In the genomic region with DNA sequence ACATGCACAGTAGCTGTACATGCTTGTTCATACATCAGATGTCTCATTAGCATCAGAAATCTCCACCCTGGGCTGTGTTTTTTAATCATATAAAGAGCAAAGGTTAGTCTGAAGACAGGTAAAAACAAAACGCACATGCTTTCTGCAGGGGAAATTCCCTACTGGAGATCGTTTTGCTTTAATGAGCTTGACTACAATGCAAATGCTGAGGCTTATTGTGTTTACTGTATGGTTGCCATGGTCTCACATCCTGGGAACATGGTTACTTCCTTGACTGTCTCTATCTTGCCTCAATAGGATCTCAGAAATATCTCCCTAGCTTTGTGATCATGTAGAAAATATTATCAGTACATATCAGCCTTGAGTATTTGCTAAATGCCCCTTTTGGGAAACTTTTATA, we compare ENCODE assay signal across 26 cellular contexts.
DNase-seq lines count a peak whose midpoint lies in the region; ATAC-seq, FAIRE-seq and TF ChIP-seq lines count a peak whose summit lies in the region.
"Had no signal": no experiment of that assay in that cellular context is flagged by ENCODE, and none has a peak within 500 bp of the region (broad histone marks: within the 10 kb centered on the region; RNA-seq: fewer than 3 reads in every experiment).

No MANE protein-coding gene starts in this region.

- TF ChIP-seq EP300 in HepG2 (IDR thresholded peaks at IDR 0.05; ENCODE audit: low read depth in 2 of 2, low read length in 2 of 2) (no peak), HepG2 (CRISPR knock-in tag; IDR thresholded peaks at IDR 0.05; ENCODE audit: borderline replicate concordance) (no peak), ovary (IDR thresholded peaks at IDR 0.05) (no peak)

- intact Hi-C loops in HepG2 (cut with micrococcal nuclease; ENCODE audit: unreplicated experiment) (no loop called here), ovary (cut with DNase I) (no loop called here)

- no peaks in the 10 kb centered on the region for H3K9me2 ChIP-seq in GM23338 (ENCODE audit: insufficient read depth)

- in situ Hi-C loops in HepG2 (cut with HindIII; ENCODE audit: extremely low pct_ligation_motif_present, low pct_unique_long_range_greater_than_20kb): no loop called here

- H3K4me2 ChIP-seq in GM23338 (0 out of 2 replicates have a peak overlapping the region, but pooled peaks have one; percentile 8), HepG2 (ENCODE audit: low read depth, low read length) (no peak overlapping the region)

- H2AFZ ChIP-seq in GM23338 (no peak overlapping the region), HepG2 (ENCODE audit: low read length) (no peak overlapping the region)

- H3K9me3 Mint-ChIP-seq in GM23338: peaks cover 7% of the 10 kb centered on the region
- peaks cover 13% of the 10 kb centered on the region for H3K9me3 Mint-ChIP-seq in WTC11
- H3K9me3 Mint-ChIP-seq: CD4-positive, alpha-beta T cell; T-helper 2 cell treated with Interferon-gamma antibody and Interleukin-4, amounts not matched to agents 5 μg/mL and 100 μg/mL, for 36 hours; type B pancreatic cell had no signal

- H3F3A ChIP-seq in GM23338 (replicated peaks; ENCODE audit: low read depth): no peaks in the 10 kb centered on the region

- no peaks in the 10 kb centered on the region for H4K20me1 ChIP-seq in GM23338 (replicated peaks; ENCODE audit: insufficient read depth)
- H4K20me1 ChIP-seq in HepG2 (ENCODE audit: insufficient read depth, low read length): no peaks in the 10 kb centered on the region

- H3K36me3 ChIP-seq in GM23338 (ENCODE audit: insufficient read depth): no peaks in the 10 kb centered on the region
- no peaks in the 10 kb centered on the region for H3K36me3 ChIP-seq in HepG2 (replicated peaks in 1 of 2; ENCODE audit: control insufficient read depth in 1 of 2, insufficient read depth in 2 of 2, low read length in 2 of 2)
- H3K36me3 ChIP-seq in ovary: no peaks in the 10 kb centered on the region
- H3K36me3 ChIP-seq: esophagus squamous epithelium, pancreas, right lobe of liver, WERI-Rb-1 had no signal

- TF ChIP-seq RAD21 in HepG2 (CRISPR knock-in tag; IDR thresholded peaks at IDR 0.05): no peak

- CTCF ChIA-PET in WTC11 (lab: Charles Lee) (no interaction called here), HepG2 (lab: Yijun Ruan, JAX; ENCODE audit: low intra/inter-chr PET ratio, low total read pairs) (no interaction called here)

- no peak for TF ChIP-seq CTCF in GM23338 (conservative IDR thresholded peaks at IDR 0.05; ENCODE audit: low read depth in 2 of 2)
- no peak for TF ChIP-seq CTCF in WTC11 (IDR thresholded peaks at IDR 0.05)
- no peak for TF ChIP-seq CTCF in HepG2 (CRISPR knock-in tag; IDR thresholded peaks at IDR 0.05)
- no peak for TF ChIP-seq CTCF in ovary (IDR thresholded peaks at IDR 0.05)

- ATAC-seq in GM23338 (peak; percentile 79), WTC11 (peak; percentile 58), HepG2 (no peak), GM18873 (IDR thresholded peaks at IDR 0.05; ENCODE audit: low FRiP score, unreplicated experiment) (no peak)
- ATAC-seq: activated T-helper 17 cell treated with anti-CD3 and anti-CD28 coated beads, Interleukin-2, amount 50 U/mL, for 72 hours; left cardiac atrium; natural killer cell; pancreas; right lobe of liver; SK-N-SH treated with all-trans-retinoic acid at 6 μM for 48 hours had no signal

- DNase-seq in DMS153 treated with DMSO at 0.1 percent for 48 hours (lab: John Stamatoyannopoulos, UW; ENCODE audit: unreplicated experiment) (peak; percentile 5), GM23338 (ENCODE audit: low spot score) (peak; percentile 59), WTC11 (ENCODE audit: low spot score) (no peak), kidney glomerular epithelial cell (lab: John Stamatoyannopoulos, UW) (peak; percentile 1), HepG2 (ENCODE audit: low spot score) (no peak), nucleus accumbens (lab: John Stamatoyannopoulos, UW) (no peak), ovary (no peak)
- DNase-seq: activated CD8-positive, alpha-beta memory T cell treated with anti-CD3 and anti-CD28 coated beads, Interleukin-2, amount 50 U/mL, for 4 hours; CD4-positive, alpha-beta T cell; DMS79; effector CD8-positive, alpha-beta T cell; esophagus squamous epithelium; IMR-90; left cardiac atrium; natural killer cell; pancreas; right lobe of liver; WERI-Rb-1 had no signal

- H3K79me2 ChIP-seq in GM23338 (replicated peaks; ENCODE audit: insufficient read depth): no peaks in the 10 kb centered on the region
- no peaks in the 10 kb centered on the region for H3K79me2 ChIP-seq in HepG2 (ENCODE audit: insufficient read depth, low read length)

- H3K27ac Mint-ChIP-seq in GM23338 (peak overlapping the region; percentile 81; the same call in 1 of the 2 replicates), WTC11 (no peak overlapping the region; the same call in 1 of the 2 replicates)
- H3K27ac Mint-ChIP-seq: activated naive CD8-positive, alpha-beta T cell; activated T-helper 17 cell treated with anti-CD3 and anti-CD28 coated beads, Interleukin-2, amount 50 U/mL, for 72 hours; CD4-positive, alpha-beta T cell; natural killer cell; T-helper 2 cell treated with Interferon-gamma antibody and Interleukin-4, amounts not matched to agents 5 μg/mL and 100 μg/mL, for 36 hours; type B pancreatic cell had no signal

- H3K27ac ChIP-seq in GM23338 (ENCODE audit: low read depth): no peak overlapping the region
- H3K27ac ChIP-seq in HepG2 (ENCODE audit: extremely low read length, insufficient read depth, low read length): no peak overlapping the region
- H3K27ac ChIP-seq in ovary: no peak overlapping the region
- H3K27ac ChIP-seq: esophagus squamous epithelium, pancreas, right lobe of liver, WERI-Rb-1 had no signal

- H3K4me1 Mint-ChIP-seq in GM23338 (peaks cover 16% of the 10 kb centered on the region), WTC11 (peaks cover 22% of the 10 kb centered on the region)
- H3K4me1 Mint-ChIP-seq: activated T-helper 17 cell treated with anti-CD3 and anti-CD28 coated beads, Interleukin-2, amount 50 U/mL, for 72 hours; natural killer cell had no signal

- H3K9ac ChIP-seq in HepG2 (ENCODE audit: insufficient read depth, low read depth, low read length): no peak overlapping the region

- H3K27me3 ChIP-seq in GM23338 (ENCODE audit: insufficient read depth) (no peaks in the 10 kb centered on the region), HepG2 (ENCODE audit: control insufficient read depth in 1 of 2, insufficient read depth in 2 of 2, low read length in 2 of 2) (no peaks in the 10 kb centered on the region), ovary (no peaks in the 10 kb centered on the region)
- H3K27me3 ChIP-seq: esophagus squamous epithelium, pancreas, right lobe of liver had no signal

- H3K4me3 ChIP-seq in GM23338: no peak overlapping the region
- no peak overlapping the region for H3K4me3 ChIP-seq in HepG2 (replicated peaks in 1 of 3; ENCODE audit: insufficient read depth in 1 of 3, low read depth in 2 of 3, low read length in 3 of 3)
- H3K4me3 ChIP-seq in ovary: no peak overlapping the region
- H3K4me3 ChIP-seq: esophagus squamous epithelium, pancreas, right lobe of liver had no signal

- H3K36me3 Mint-ChIP-seq in GM23338 (ENCODE audit: low read depth) (peaks cover 8% of the 10 kb centered on the region), WTC11 (peaks cover 7% of the 10 kb centered on the region)
- H3K36me3 Mint-ChIP-seq: activated naive CD8-positive, alpha-beta T cell; natural killer cell; type B pancreatic cell had no signal

- no peak for TF ChIP-seq POLR2A in HepG2 (IDR thresholded peaks at IDR 0.05; ENCODE audit: insufficient read depth in 1 of 2, low read depth in 2 of 2, low read length in 2 of 2)
- TF ChIP-seq POLR2A in ovary (IDR thresholded peaks at IDR 0.05): no peak

- peaks cover 10% of the 10 kb centered on the region for H3K4me1 ChIP-seq in GM23338 (ENCODE audit: insufficient read depth)
- no peaks in the 10 kb centered on the region for H3K4me1 ChIP-seq in HepG2 (ENCODE audit: insufficient read depth, low read length)
- H3K4me1 ChIP-seq in ovary (ENCODE audit: insufficient read depth): no peaks in the 10 kb centered on the region
- H3K4me1 ChIP-seq: esophagus squamous epithelium, right lobe of liver had no signal

- POLR2A ChIA-PET in WTC11 (lab: Charles Lee): no interaction called here
- POLR2A ChIA-PET in HepG2 (lab: Yijun Ruan, JAX): no interaction called here

- H3K9me3 ChIP-seq in HepG2 (ENCODE audit: low read length) (no peaks in the 10 kb centered on the region), ovary (no peaks in the 10 kb centered on the region)
- H3K9me3 ChIP-seq: esophagus squamous epithelium, pancreas, right lobe of liver had no signal

- 0% methylated on average over 2 of the region's 2 CpGs for WGBS in HepG2 (ENCODE audit: low lambda C conversion rate)
- 62 to 73% (median 62%) methylated on average over 2 of the region's 2 CpGs for WGBS in ovary, 3 donors

- FAIRE-seq in HepG2 (lab: Jason Lieb, UNC): no peak
- FAIRE-seq: astrocyte, GM19239, pancreas had no signal

- H3K4me3 Mint-ChIP-seq in GM23338: no peak overlapping the region
- H3K4me3 Mint-ChIP-seq in WTC11: no peak overlapping the region
- H3K4me3 Mint-ChIP-seq: activated naive CD8-positive, alpha-beta T cell; activated T-helper 17 cell treated with anti-CD3 and anti-CD28 coated beads, Interleukin-2, amount 50 U/mL, for 72 hours; CD4-positive, alpha-beta T cell; natural killer cell; T-helper 2 cell treated with Interferon-gamma antibody and Interleukin-4, amounts not matched to agents 5 μg/mL and 100 μg/mL, for 36 hours; type B pancreatic cell had no signal

- no TSS peak for BruUV-seq in HepG2 (replicated peaks; lab: Mats Ljungman, UMichigan)

- H3K27me3 Mint-ChIP-seq in GM23338 (ENCODE audit: insufficient read depth, low read depth, poor library complexity): peaks cover 4% of the 10 kb centered on the region
- H3K27me3 Mint-ChIP-seq in WTC11 (ENCODE audit: low read depth): no peaks in the 10 kb centered on the region
- H3K27me3 Mint-ChIP-seq: activated T-helper 17 cell treated with anti-CD3 and anti-CD28 coated beads, Interleukin-2, amount 50 U/mL, for 72 hours; CD4-positive, alpha-beta T cell; type B pancreatic cell had no signal

TF ChIP-seq in WTC11, 78 proteins besides CTCF, POLR2A, EP300 and RAD21:
- TF ChIP-seq, protein P1, sequence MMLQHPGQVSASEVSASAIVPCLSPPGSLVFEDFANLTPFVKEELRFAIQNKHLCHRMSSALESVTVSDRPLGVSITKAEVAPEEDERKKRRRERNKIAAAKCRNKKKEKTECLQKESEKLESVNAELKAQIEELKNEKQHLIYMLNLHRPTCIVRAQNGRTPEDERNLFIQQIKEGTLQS (CRISPR knock-in tag; conservative IDR thresholded peaks at IDR 0.05): no peak

TF ChIP-seq in HepG2, 621 proteins besides CTCF, POLR2A, EP300 and RAD21:
- no peak for TF ChIP-seq JDP2 (CRISPR knock-in tag; IDR thresholded peaks at IDR 0.05; ENCODE audit: borderline replicate concordance)
- TF ChIP-seq BORCS8-MEF2B (CRISPR knock-in tag; IDR thresholded peaks at IDR 0.05): no peak
- no peak for TF ChIP-seq ZNF883 (CRISPR knock-in tag; IDR thresholded peaks at IDR 0.05; ENCODE audit: not compliant biosample characterization)
- TF ChIP-seq KAT8 (CRISPR knock-in tag; IDR thresholded peaks at IDR 0.05): no peak
TF ChIP-seq in HepG2: peak in this region for 0.

Comparison
In these comparisons a context has a peak if more than half of its experiments do, and no peak if none do; other contexts are left out.
1. DNase-seq: peak in DMS153 treated with DMSO at 0.1 percent for 48 hours (single experiment), GM23338 (single experiment) and kidney glomerular epithelial cell (single experiment); none in WTC11 (single experiment), HepG2 (single experiment), nucleus accumbens (0 of 56) and ovary (0 of 5).
2. ATAC-seq: peak in GM23338 (single experiment) and WTC11 (single experiment); none in HepG2 (single experiment) and GM18873 (single experiment).